ENCODE assay signal across 17 cellular contexts in the genomic region with DNA sequence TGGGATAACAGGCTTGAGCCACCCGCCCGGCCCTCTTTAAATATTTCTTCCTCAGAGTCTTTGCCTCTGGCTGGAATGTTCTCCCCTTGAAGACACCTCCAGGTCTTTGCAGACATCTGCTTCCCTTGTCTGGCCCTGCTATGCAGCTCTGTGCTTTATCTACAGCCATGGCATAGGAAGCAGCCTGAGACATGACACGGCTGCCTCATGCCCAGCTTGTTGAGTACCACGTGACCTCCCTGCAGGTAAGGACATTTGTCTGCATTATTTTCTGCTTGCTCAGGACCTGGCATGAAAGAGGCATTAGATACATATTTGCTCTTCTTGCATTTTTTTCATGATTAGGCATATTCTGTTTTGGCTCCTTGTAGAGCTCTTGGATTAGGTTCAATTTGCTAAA.
DNase-seq lines count a peak whose midpoint lies in the region; ATAC-seq and TF ChIP-seq lines count a peak whose summit lies in the region.
"Had no signal": no experiment of that assay in that cellular context is flagged by ENCODE, and none has a peak within 500 bp of the region (broad histone marks: within the 10 kb centered on the region; RNA-seq: fewer than 3 reads in every experiment).

No MANE protein-coding gene starts in this region.

- H2AFZ ChIP-seq in SK-N-SH (ENCODE audit: low read depth) (no peak overlapping the region), GM23248 (no peak overlapping the region)

- TF ChIP-seq POLR2A in heart left ventricle (IDR thresholded peaks at IDR 0.05): no peak

- intact Hi-C loops in mucosa of descending colon (cut with DNase I, micrococcal nuclease): no loop called here
- intact Hi-C loops in heart left ventricle (cut with DNase I): no loop called here

- CTCF ChIA-PET in SK-N-SH (lab: Yijun Ruan, JAX): no interaction called here

- H3K9ac ChIP-seq in SK-N-SH (no peak overlapping the region), GM23248 (no peak overlapping the region)

- TF ChIP-seq EP300 in Ishikawa (IDR thresholded peaks at IDR 0.05; ENCODE audit: borderline replicate concordance): no peak
- TF ChIP-seq EP300 in SK-N-SH (IDR thresholded peaks at IDR 0.05; ENCODE audit: borderline replicate concordance in 1 of 2, low read depth in 1 of 2, low read length in 1 of 2): no peak

- H3K79me2 ChIP-seq in SK-N-SH (ENCODE audit: insufficient read depth) (no peaks in the 10 kb centered on the region), GM23248 (ENCODE audit: insufficient read depth) (no peaks in the 10 kb centered on the region)

- no peaks in the 10 kb centered on the region for H3K9me2 ChIP-seq in SK-N-SH
- H3K9me2 ChIP-seq in GM23248 (ENCODE audit: insufficient read depth): no peaks in the 10 kb centered on the region

- no peak for TF ChIP-seq RAD21 in Ishikawa (IDR thresholded peaks at IDR 0.05; ENCODE audit: low read depth)
- TF ChIP-seq RAD21 in SK-N-SH (IDR thresholded peaks at IDR 0.05; ENCODE audit: low read length): no peak

- in situ Hi-C loops in GM23248 (cut with MboI): no loop called here

- peaks cover 22% of the 10 kb centered on the region for H3F3A ChIP-seq in SK-N-SH (replicated peaks; ENCODE audit: insufficient read depth)
- peaks cover 36% of the 10 kb centered on the region for H3F3A ChIP-seq in GM23248 (ENCODE audit: insufficient read depth)

- POLR2A ChIA-PET in SK-N-SH (lab: Yijun Ruan, JAX): no interaction called here

- H4K20me1 ChIP-seq in SK-N-SH (ENCODE audit: insufficient read depth) (no peaks in the 10 kb centered on the region), GM23248 (ENCODE audit: insufficient read depth) (no peaks in the 10 kb centered on the region)

- TF ChIP-seq CTCF in SK-N-SH (IDR thresholded peaks at IDR 0.05): no peak
- no peak for TF ChIP-seq CTCF in mucosa of descending colon (IDR thresholded peaks at IDR 0.05)
- TF ChIP-seq CTCF in heart left ventricle (IDR thresholded peaks at IDR 0.05): no peak

- ATAC-seq in mucosa of descending colon (peak; percentile 18), HG03565 (IDR thresholded peaks at IDR 0.05; ENCODE audit: unreplicated experiment) (no peak), heart left ventricle (no peak)
- ATAC-seq: activated naive CD8-positive, alpha-beta T cell treated with anti-CD3 and anti-CD28 coated beads, Interleukin-2, amount 50 U/mL, for 24 hours had no signal

- H3K9me3 ChIP-seq in SK-N-SH (no peaks in the 10 kb centered on the region), mucosa of descending colon (no peaks in the 10 kb centered on the region), GM23248 (ENCODE audit: low read depth) (no peaks in the 10 kb centered on the region), heart left ventricle (no peaks in the 10 kb centered on the region)
- H3K9me3 ChIP-seq: right atrium auricular region, vagina had no signal

- WGBS in SK-N-SH (ENCODE audit: low lambda C conversion rate): 73% methylated on average over 4 of the region's 4 CpGs
- WGBS in GM23248 (ENCODE audit: low coverage in 1 of 2, low lambda C conversion rate in 2 of 2, missing lambda C conversion rate in 2 of 2), 2 experiments: 84 to 91% methylated on average over 4 of the region's 4 CpGs
- WGBS in heart left ventricle, 4 donors: 72 to 80% (median 77%) methylated on average over 4 of the region's 4 CpGs

- H3K4me1 ChIP-seq in SK-N-SH (ENCODE audit: control insufficient read depth in 1 of 2, insufficient read depth in 2 of 2, low read depth in 1 of 2, low read length in 1 of 2): peaks cover 0 to 9% of the 10 kb centered on the region in 2 experiments; a peak in 2 of 4 replicates
- no peaks in the 10 kb centered on the region for H3K4me1 ChIP-seq in mucosa of descending colon (ENCODE audit: low read depth)
- H3K4me1 ChIP-seq in GM23248 (ENCODE audit: insufficient read depth): peaks cover 40% of the 10 kb centered on the region
- peaks cover 0 to 45% (median 10%) of the 10 kb centered on the region in 12 donors for H3K4me1 ChIP-seq in heart left ventricle
- H3K4me1 ChIP-seq: vagina had no signal

- H3K27ac ChIP-seq in SK-N-SH (ENCODE audit: low read depth in 2 of 2, low read length in 1 of 2) (no peak overlapping the region), GM23248 (no peak overlapping the region), heart left ventricle (no peak overlapping the region)
- H3K27ac ChIP-seq: right atrium auricular region, vagina had no signal

- H3K4me2 ChIP-seq in SK-N-SH: no peak overlapping the region
- H3K4me2 ChIP-seq in GM23248 (ENCODE audit: unreplicated experiment): no peak overlapping the region

- DNase-seq in COR-L47 (lab: John Stamatoyannopoulos, UW): peak; percentile 18
- DNase-seq in SK-N-SH: no peak
- no peak for DNase-seq in mucosa of descending colon
- DNase-seq in GM23248: no peak
- DNase-seq in heart left ventricle: no peak
- DNase-seq in NCI-H1436 treated with DMSO at 0.1 percent for 48 hours (lab: John Stamatoyannopoulos, UW): no peak
- DNase-seq: activated CD4-positive, alpha-beta T cell treated with anti-CD3 and anti-CD28 coated beads for 4 hours; activated naive CD8-positive, alpha-beta T cell treated with anti-CD3 and anti-CD28 coated beads, Interleukin-2, amount 50 U/mL, for 24 hours; kidney glomerular epithelial cell; naive B cell; NCI-H2107; OCI-M1; stimulated activated CD4-positive, alpha-beta T cell treated with anti-CD3 and anti-CD28 coated beads, Interleukin-4, amount 100 ng/mL, for 1 hour had no signal

- H3K4me3 ChIP-seq in SK-N-SH (ENCODE audit: low read depth in 2 of 2, low read length in 1 of 2) (no peak overlapping the region), mucosa of descending colon (no peak overlapping the region), GM23248 (no peak overlapping the region), heart left ventricle (no peak overlapping the region)
- H3K4me3 ChIP-seq: right atrium auricular region, vagina had no signal

- no peaks in the 10 kb centered on the region for H3K36me3 ChIP-seq in SK-N-SH (replicated peaks in 1 of 2; ENCODE audit: control insufficient read depth in 1 of 2, insufficient read depth in 2 of 2, low read length in 1 of 2)
- H3K36me3 ChIP-seq in mucosa of descending colon (ENCODE audit: low read depth): no peaks in the 10 kb centered on the region
- H3K36me3 ChIP-seq in GM23248 (ENCODE audit: low read depth): no peaks in the 10 kb centered on the region
- no peaks in the 10 kb centered on the region for H3K36me3 ChIP-seq in heart left ventricle
- H3K36me3 ChIP-seq: right atrium auricular region, vagina had no signal

- H3K27me3 ChIP-seq in SK-N-SH (ENCODE audit: insufficient read depth): no peaks in the 10 kb centered on the region
- H3K27me3 ChIP-seq in GM23248 (replicated peaks; ENCODE audit: insufficient read depth): no peaks in the 10 kb centered on the region
- no peaks in the 10 kb centered on the region for H3K27me3 ChIP-seq in heart left ventricle
- H3K27me3 ChIP-seq: right atrium auricular region, vagina had no signal

TF ChIP-seq in Ishikawa, 13 proteins besides CTCF, POLR2A, EP300 and RAD21:
- no peak for TF ChIP-seq ZBTB7A (IDR thresholded peaks at IDR 0.05; ENCODE audit: low read depth)
- TF ChIP-seq, protein P1, sequence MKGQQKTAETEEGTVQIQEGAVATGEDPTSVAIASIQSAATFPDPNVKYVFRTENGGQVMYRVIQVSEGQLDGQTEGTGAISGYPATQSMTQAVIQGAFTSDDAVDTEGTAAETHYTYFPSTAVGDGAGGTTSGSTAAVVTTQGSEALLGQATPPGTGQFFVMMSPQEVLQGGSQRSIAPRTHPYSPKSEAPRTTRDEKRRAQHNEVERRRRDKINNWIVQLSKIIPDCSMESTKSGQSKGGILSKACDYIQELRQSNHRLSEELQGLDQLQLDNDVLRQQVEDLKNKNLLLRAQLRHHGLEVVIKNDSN (IDR thresholded peaks at IDR 0.05): peak; percentile 76

TF ChIP-seq in SK-N-SH, 30 proteins besides CTCF, POLR2A, EP300 and RAD21:
- TF ChIP-seq, protein P1 (IDR thresholded peaks at IDR 0.05; ENCODE audit: borderline replicate concordance, low read depth): peak; percentile 26; the same call in 1 of the 2 replicates
- TF ChIP-seq TCF12 (IDR thresholded peaks at IDR 0.05) (peak; percentile 36; the same call in 1 of the 2 replicates), SIN3A (IDR thresholded peaks at IDR 0.05; ENCODE audit: borderline replicate concordance, low read depth, low read length) (no peak)
